Comparison of ENCODE assay signal across 1 cellular context in the genomic region with DNA sequence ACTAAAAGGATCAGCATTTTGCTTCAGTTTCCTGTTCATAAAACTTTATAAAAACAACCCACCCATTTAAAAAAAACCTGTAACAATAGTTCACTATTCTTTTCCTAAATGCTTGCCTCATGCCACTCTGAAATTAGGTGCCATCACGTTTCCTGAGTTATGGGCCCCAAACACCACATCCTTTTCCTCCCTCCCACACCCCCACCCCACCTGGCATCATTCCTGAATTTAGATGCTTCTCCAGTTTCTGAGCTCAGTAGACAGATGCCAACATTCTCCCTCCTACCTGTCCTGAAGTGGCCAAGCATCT.
TF ChIP-seq lines count a peak whose summit lies in the region.

No MANE protein-coding gene starts in this region.

TF ChIP-seq in GM12878, 131 proteins besides CTCF, POLR2A, EP300 and RAD21 (continued from another document):
- TF ChIP-seq, protein P1, sequence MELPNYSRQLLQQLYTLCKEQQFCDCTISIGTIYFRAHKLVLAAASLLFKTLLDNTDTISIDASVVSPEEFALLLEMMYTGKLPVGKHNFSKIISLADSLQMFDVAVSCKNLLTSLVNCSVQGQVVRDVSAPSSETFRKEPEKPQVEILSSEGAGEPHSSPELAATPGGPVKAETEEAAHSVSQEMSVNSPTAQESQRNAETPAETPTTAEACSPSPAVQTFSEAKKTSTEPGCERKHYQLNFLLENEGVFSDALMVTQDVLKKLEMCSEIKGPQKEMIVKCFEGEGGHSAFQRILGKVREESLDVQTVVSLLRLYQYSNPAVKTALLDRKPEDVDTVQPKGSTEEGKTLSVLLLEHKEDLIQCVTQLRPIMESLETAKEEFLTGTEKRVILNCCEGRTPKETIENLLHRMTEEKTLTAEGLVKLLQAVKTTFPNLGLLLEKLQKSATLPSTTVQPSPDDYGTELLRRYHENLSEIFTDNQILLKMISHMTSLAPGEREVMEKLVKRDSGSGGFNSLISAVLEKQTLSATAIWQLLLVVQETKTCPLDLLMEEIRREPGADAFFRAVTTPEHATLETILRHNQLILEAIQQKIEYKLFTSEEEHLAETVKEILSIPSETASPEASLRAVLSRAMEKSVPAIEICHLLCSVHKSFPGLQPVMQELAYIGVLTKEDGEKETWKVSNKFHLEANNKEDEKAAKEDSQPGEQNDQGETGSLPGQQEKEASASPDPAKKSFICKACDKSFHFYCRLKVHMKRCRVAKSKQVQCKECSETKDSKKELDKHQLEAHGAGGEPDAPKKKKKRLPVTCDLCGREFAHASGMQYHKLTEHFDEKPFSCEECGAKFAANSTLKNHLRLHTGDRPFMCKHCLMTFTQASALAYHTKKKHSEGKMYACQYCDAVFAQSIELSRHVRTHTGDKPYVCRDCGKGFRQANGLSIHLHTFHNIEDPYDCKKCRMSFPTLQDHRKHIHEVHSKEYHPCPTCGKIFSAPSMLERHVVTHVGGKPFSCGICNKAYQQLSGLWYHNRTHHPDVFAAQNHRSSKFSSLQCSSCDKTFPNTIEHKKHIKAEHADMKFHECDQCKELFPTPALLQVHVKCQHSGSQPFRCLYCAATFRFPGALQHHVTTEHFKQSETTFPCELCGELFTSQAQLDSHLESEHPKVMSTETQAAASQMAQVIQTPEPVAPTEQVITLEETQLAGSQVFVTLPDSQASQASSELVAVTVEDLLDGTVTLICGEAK (IDR thresholded peaks at IDR 0.05; ENCODE audit: borderline replicate concordance), result peak; percentile 28; the same call in 1 of the 2 replicates
